ENCODE assay signal across 12 cellular contexts in genomic region chr5:39106332-39106731, GRCh38. TPM values are rescaled to one million over a fixed set of nuclear protein-coding genes. Genes with fewer than 3 reads are reported as not detected.
DNase-seq lines count a peak whose midpoint lies in the region; ATAC-seq and TF ChIP-seq lines count a peak whose summit lies in the region.
"Had no signal": no experiment of that assay in that cellular context is flagged by ENCODE, and none has a peak within 500 bp of the region (broad histone marks: within the 10 kb centered on the region; RNA-seq: fewer than 3 reads in every experiment).

No MANE protein-coding gene starts in this region.

- H2AFZ ChIP-seq in Karpas-422 (ENCODE audit: low read length) (no peak overlapping the region), mammary epithelial cell (ENCODE audit: low read depth, low read length) (no peak overlapping the region)

- H3K36me3 ChIP-seq in Karpas-422 (ENCODE audit: insufficient read depth, low read length), result no peaks in the 10 kb centered on the region
- no peaks in the 10 kb centered on the region for H3K36me3 ChIP-seq in mammary epithelial cell (ENCODE audit: insufficient read depth, low read length)
- H3K36me3 ChIP-seq: esophagus muscularis mucosa had no signal

- 100% methylated on average over 1 of the region's 1 CpG for WGBS in mammary epithelial cell (ENCODE audit: low coverage, missing lambda C conversion rate)

- peak; percentile 5 for DNase-seq in DMS53 (lab: John Stamatoyannopoulos, UW)
- no peak for DNase-seq in DMS53 treated with DMSO at 0.1 percent for 48 hours (lab: John Stamatoyannopoulos, UW; ENCODE audit: unreplicated experiment)
- DNase-seq in Karpas-422, result peak; percentile 43
- DNase-seq in mammary epithelial cell, result no peak
- no peak for DNase-seq in activated CD4-positive, alpha-beta T cell treated with anti-CD3 and anti-CD28 coated beads, Interleukin-2, amount 50 U/mL, for 1 hour
- DNase-seq: activated gamma-delta T cell treated with Interleukin-2 at 50 U/mL for 16 hours, left ventricle myocardium superior, NCI-H1092 treated with DMSO at 0.1 percent for 48 hours had no signal

- H3K27ac Mint-ChIP-seq in nephron, result no peak overlapping the region
- no peak overlapping the region for H3K27ac Mint-ChIP-seq in stimulated activated memory B cell treated with anti-CD40 and anti-IgM and Interleukin-4, amounts not matched to agents 10 μg/mL and 1 μg/mL and 100 μg/mL, for 72 hours

- peak; percentile 29 to 34 for TF ChIP-seq CTCF in mammary epithelial cell (conservative IDR thresholded peaks at IDR 0.05 in 1 of 2, IDR thresholded peaks at IDR 0.05 in 1 of 2; ENCODE audit: extremely low read depth in 1 of 2, insufficient read depth in 1 of 2, low read depth in 1 of 2, low read length in 2 of 2)
- TF ChIP-seq CTCF in nephron (IDR thresholded peaks at IDR 0.05; ENCODE audit: unreplicated experiment in 3 of 3), result peak; percentile 15 to 37 (median 16)

- H3K79me2 ChIP-seq in Karpas-422 (ENCODE audit: low read length) (no peaks in the 10 kb centered on the region), mammary epithelial cell (ENCODE audit: insufficient read depth, low read length) (no peaks in the 10 kb centered on the region)

- CTCF ChIA-PET in mammary epithelial cell (lab: Charles Lee; ENCODE audit: low non-redundant PET), result no interaction called here

- H3K4me1 Mint-ChIP-seq in nephron, result no peaks in the 10 kb centered on the region
- no peaks in the 10 kb centered on the region for H3K4me1 Mint-ChIP-seq in stimulated activated memory B cell treated with anti-CD40 and anti-IgM and Interleukin-4, amounts not matched to agents 10 μg/mL and 1 μg/mL and 100 μg/mL, for 72 hours

- H3K4me2 ChIP-seq in Karpas-422 (ENCODE audit: low read depth, low read length, poor library complexity, severe bottlenecking), result no peak overlapping the region
- H3K4me2 ChIP-seq in mammary epithelial cell (ENCODE audit: insufficient read depth, low read depth, low read length), result no peak overlapping the region

- H3K9ac ChIP-seq in Karpas-422 (ENCODE audit: low read length) (no peak overlapping the region), mammary epithelial cell (ENCODE audit: insufficient read depth, low read length) (no peak overlapping the region)

- H3K27me3 ChIP-seq in Karpas-422 (ENCODE audit: low read length) (no peaks in the 10 kb centered on the region), mammary epithelial cell (ENCODE audit: insufficient read depth, low read length) (no peaks in the 10 kb centered on the region)
- H3K27me3 ChIP-seq: esophagus muscularis mucosa had no signal

- H3K9me3 Mint-ChIP-seq in nephron, result no peaks in the 10 kb centered on the region
- H3K9me3 Mint-ChIP-seq in stimulated activated memory B cell treated with anti-CD40 and anti-IgM and Interleukin-4, amounts not matched to agents 10 μg/mL and 1 μg/mL and 100 μg/mL, for 72 hours, result no peaks in the 10 kb centered on the region

- no peak overlapping the region for H3K4me3 ChIP-seq in Karpas-422 (ENCODE audit: low read length)
- no peak overlapping the region for H3K4me3 ChIP-seq in mammary epithelial cell (replicated peaks in 1 of 3; ENCODE audit: insufficient read depth in 1 of 3, low read depth in 2 of 3, low read length in 3 of 3)
- H3K4me3 ChIP-seq: esophagus muscularis mucosa had no signal

- in situ Hi-C loops in mammary epithelial cell (cut with MboI; ENCODE audit: low sequenced_read_pairs in 2 of 2), result no loop called here

- H3K9me3 ChIP-seq in Karpas-422 (ENCODE audit: low read length) (no peaks in the 10 kb centered on the region), mammary epithelial cell (replicated peaks; ENCODE audit: insufficient read depth, low read length) (no peaks in the 10 kb centered on the region)
- H3K9me3 ChIP-seq: esophagus muscularis mucosa had no signal

- BruUV-seq in mammary epithelial cell (replicated peaks; lab: Mats Ljungman, UMichigan), result TSS peak; percentile 38

- H3K27ac ChIP-seq in Karpas-422 (ENCODE audit: low read length) (no peak overlapping the region), mammary epithelial cell (ENCODE audit: insufficient read depth, low read depth, low read length) (no peak overlapping the region)
- H3K27ac ChIP-seq: esophagus muscularis mucosa had no signal

- H3K4me3 Mint-ChIP-seq in nephron, result no peak overlapping the region
- H3K4me3 Mint-ChIP-seq in stimulated activated memory B cell treated with anti-CD40 and anti-IgM and Interleukin-4, amounts not matched to agents 10 μg/mL and 1 μg/mL and 100 μg/mL, for 72 hours, result no peak overlapping the region

- H3K27me3 Mint-ChIP-seq in nephron (ENCODE audit: low read depth), result peaks cover 4% of the 10 kb centered on the region
- no peaks in the 10 kb centered on the region for H3K27me3 Mint-ChIP-seq in stimulated activated memory B cell treated with anti-CD40 and anti-IgM and Interleukin-4, amounts not matched to agents 10 μg/mL and 1 μg/mL and 100 μg/mL, for 72 hours

- H3K4me1 ChIP-seq in Karpas-422 (ENCODE audit: low read length) (no peaks in the 10 kb centered on the region), mammary epithelial cell (ENCODE audit: insufficient read depth, low read length) (peaks cover 24% of the 10 kb centered on the region)
- H3K4me1 ChIP-seq: esophagus muscularis mucosa had no signal

- H4K20me1 ChIP-seq in Karpas-422 (ENCODE audit: insufficient read depth, low read depth, low read length), result no peaks in the 10 kb centered on the region
- H4K20me1 ChIP-seq in mammary epithelial cell (ENCODE audit: insufficient read depth, low read length), result no peaks in the 10 kb centered on the region

- no peaks in the 10 kb centered on the region for H3K9me2 ChIP-seq in Karpas-422 (replicated peaks; ENCODE audit: insufficient read depth, low read length)

- dilution Hi-C loops in mammary epithelial cell (cut with HindIII; ENCODE audit: low sequenced_read_pairs), result no loop called here

- ATAC-seq in GM21390 (IDR thresholded peaks at IDR 0.05; ENCODE audit: unreplicated experiment), result no peak
- ATAC-seq in stimulated activated memory B cell treated with anti-CD40 and anti-IgM and Interleukin-4, amounts not matched to agents 10 μg/mL and 1 μg/mL and 100 μg/mL, for 72 hours, result no peak
- ATAC-seq: left ventricle myocardium superior had no signal

- H3K36me3 Mint-ChIP-seq in nephron (ENCODE audit: low read depth), result no peaks in the 10 kb centered on the region
- H3K36me3 Mint-ChIP-seq in stimulated activated memory B cell treated with anti-CD40 and anti-IgM and Interleukin-4, amounts not matched to agents 10 μg/mL and 1 μg/mL and 100 μg/mL, for 72 hours, result no peaks in the 10 kb centered on the region

- intact Hi-C loops in mammary epithelial cell (cut with micrococcal nuclease), result loop anchor here (1.0 kb wide), 1 partner anchor 33 kb away; no protein-coding TSS in a partner anchor

RNA-seq across cellular contexts. Expression of gene RICTOR, which starts 32.1 kb away (rescaled TPM):
- 24.5 and 42.7 TPM in 2 replicates for total RNA-seq in Karpas-422 (2014; rRNA removed; shearing (Covaris generic); ENCODE audit: low replicate concordance)
- total RNA-seq in mammary epithelial cell, result 10 to 100 TPM; 28.6 to 34.8 TPM
- polyA plus RNA-seq in mammary epithelial cell, result 7.1 TPM
- polyA minus RNA-seq in mammary epithelial cell, result 43.2 TPM

Comparison
In these comparisons a context has a peak if more than half of its experiments do, and no peak if none do; other contexts are left out.
1. DNase-seq: peak in DMS53 (single experiment) and Karpas-422 (single experiment); none in DMS53 treated with DMSO at 0.1 percent for 48 hours (single experiment), mammary epithelial cell (single experiment) and activated CD4-positive, alpha-beta T cell treated with anti-CD3 and anti-CD28 coated beads, Interleukin-2, amount 50 U/mL, for 1 hour (single experiment).